ENCODE assay signal across 12 cellular contexts in the genomic region with DNA sequence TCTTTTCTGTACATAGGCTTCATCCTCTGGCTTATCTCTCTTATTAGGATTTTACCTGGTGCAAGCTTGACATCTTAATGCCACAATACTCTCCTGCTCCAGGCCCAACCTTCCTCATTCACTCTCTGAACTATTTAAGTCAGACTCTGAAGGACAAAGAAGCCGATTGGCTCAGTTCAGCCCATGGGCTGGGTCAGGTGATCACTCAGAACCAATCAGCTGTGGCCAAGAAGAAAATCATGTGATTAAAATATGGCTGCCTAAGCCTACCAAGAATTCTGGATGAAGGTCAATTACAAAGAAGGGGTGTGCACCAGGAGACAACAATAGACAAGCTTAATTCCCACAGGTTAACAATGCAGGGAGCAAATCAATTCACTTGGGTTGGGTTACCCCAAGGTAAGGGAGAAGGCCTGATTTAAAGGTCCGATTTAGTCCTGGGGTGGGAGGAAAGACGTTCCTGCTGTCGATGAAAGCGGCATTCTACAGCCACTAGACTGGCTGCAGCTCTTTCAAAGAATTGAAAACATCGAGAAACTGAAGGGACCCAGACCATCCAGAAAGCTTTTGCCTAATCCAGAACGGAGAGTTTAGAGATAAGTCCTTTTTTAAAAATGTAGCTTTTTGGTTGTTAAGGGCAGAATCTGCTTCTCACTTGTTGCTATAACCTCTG. TPM values are rescaled to one million over a fixed set of nuclear protein-coding genes. Genes with fewer than 3 reads are reported as not detected.
DNase-seq lines count a peak whose midpoint lies in the region; ATAC-seq and TF ChIP-seq lines count a peak whose summit lies in the region.
"Had no signal": no experiment of that assay in that cellular context is flagged by ENCODE, and none has a peak within 500 bp of the region (broad histone marks: within the 10 kb centered on the region; RNA-seq: fewer than 3 reads in every experiment).

No MANE protein-coding gene starts in this region.

- POLR2A ChIA-PET in Panc1 (lab: Charles Lee), result no interaction called here

- H3K4me1 ChIP-seq in H9 (ENCODE audit: insufficient read depth, low read length), result no peaks in the 10 kb centered on the region
- H3K4me1 ChIP-seq in Panc1 (ENCODE audit: control insufficient read depth, insufficient read depth, low read length), result peaks cover 29% of the 10 kb centered on the region
- H3K4me1 ChIP-seq in gastrocnemius medialis, result no peaks in the 10 kb centered on the region

- H3K23me2 ChIP-seq in H9 (ENCODE audit: insufficient read length, low read depth, low read length, poor library complexity, severe bottlenecking), result no peaks in the 10 kb centered on the region

- H4K91ac ChIP-seq in H9 (ENCODE audit: insufficient read length, low read depth, low read length), result no peak overlapping the region

- no peak overlapping the region for H3K23ac ChIP-seq in H9 (ENCODE audit: insufficient read length, low read depth, low read length)

- no peaks in the 10 kb centered on the region; a peak in 1 of 5 replicates for H3K9me3 Mint-ChIP-seq in H9
- H3K9me3 Mint-ChIP-seq in osteocyte (ENCODE audit: unreplicated experiment), result no peaks in the 10 kb centered on the region
- H3K9me3 Mint-ChIP-seq: central memory CD8-positive, alpha-beta T cell had no signal

- no peaks in the 10 kb centered on the region for H4K20me1 ChIP-seq in H9 (ENCODE audit: control insufficient read depth, insufficient read depth, insufficient read length)

- WGBS in H9 (ENCODE audit: extremely low coverage, insufficient read length, low lambda C conversion rate), result no CpG with 5 or more reads among the region's 7 CpGs

- no peak overlapping the region for H4K5ac ChIP-seq in H9 (ENCODE audit: insufficient read length, low read depth, low read length)

- intact Hi-C loops in Panc1 (cut with micrococcal nuclease; ENCODE audit: unreplicated experiment), result no loop called here
- intact Hi-C loops in gastrocnemius medialis (cut with DNase I; ENCODE audit: low total_unique reads), result no loop called here

- H3K27ac Mint-ChIP-seq in H9, result no peak overlapping the region; a peak in 2 of 7 replicates
- no peak overlapping the region for H3K27ac Mint-ChIP-seq in osteocyte (ENCODE audit: unreplicated experiment)
- H3K27ac Mint-ChIP-seq: type B pancreatic cell had no signal

- H3K9me3 ChIP-seq in H9 (ENCODE audit: control insufficient read depth, low read depth, low read length), result no peaks in the 10 kb centered on the region
- H3K9me3 ChIP-seq in Panc1 (ENCODE audit: control insufficient read depth, insufficient read depth, low read depth, low read length), result no peaks in the 10 kb centered on the region
- no peaks in the 10 kb centered on the region for H3K9me3 ChIP-seq in gastrocnemius medialis

- TF ChIP-seq CTCF in H9 (conservative IDR thresholded peaks at IDR 0.05) (no peak), Panc1 (IDR thresholded peaks at IDR 0.05) (no peak), osteocyte (IDR thresholded peaks at IDR 0.05) (no peak), gastrocnemius medialis (IDR thresholded peaks at IDR 0.05 in 4 of 5, conservative IDR thresholded peaks at IDR 0.05 in 1 of 5) (no peak)

- H3T11ph ChIP-seq in H9 (ENCODE audit: low read length), result no peak overlapping the region

- no peak overlapping the region for H3K4me3 ChIP-seq in Panc1 (ENCODE audit: low read depth in 2 of 2, low read length in 2 of 2)
- H3K4me3 ChIP-seq in gastrocnemius medialis, result no peak overlapping the region
- H3K4me3 ChIP-seq: lung had no signal

- H2AK5ac ChIP-seq in H9 (ENCODE audit: insufficient read length, low read length), result no peak overlapping the region

- H4K8ac ChIP-seq in H9 (replicated peaks; ENCODE audit: insufficient read length, low read depth, low read length), result no peak overlapping the region

- no peak overlapping the region for H3K4ac ChIP-seq in H9 (ENCODE audit: low read depth, low read length)

- CTCF ChIA-PET in Panc1 (lab: Charles Lee), result no interaction called here

- no peak overlapping the region for H2BK20ac ChIP-seq in H9 (ENCODE audit: low read depth, low read length, poor library complexity, severe bottlenecking)

- ATAC-seq in Panc1 (no peak), gastrocnemius medialis (no peak), HG03378 (IDR thresholded peaks at IDR 0.05; ENCODE audit: unreplicated experiment) (no peak)

- no peaks in the 10 kb centered on the region for H3K36me3 Mint-ChIP-seq in H9 (ENCODE audit: insufficient read depth in 1 of 3, low read depth in 3 of 3)
- H3K36me3 Mint-ChIP-seq in osteocyte (ENCODE audit: unreplicated experiment), result no peaks in the 10 kb centered on the region

- H3K4me1 Mint-ChIP-seq in H9 (peaks cover 9 to 21% of the 10 kb centered on the region in 2 experiments), osteocyte (ENCODE audit: unreplicated experiment) (peaks cover 10% of the 10 kb centered on the region)
- H3K4me1 Mint-ChIP-seq: central memory CD8-positive, alpha-beta T cell had no signal

- no peak overlapping the region for H3K56ac ChIP-seq in H9 (ENCODE audit: insufficient read length, low read depth, low read length)

- peaks cover 3% of the 10 kb centered on the region; the same call in 1 of the 2 replicates for H3K27me3 Mint-ChIP-seq in H9 (ENCODE audit: low read depth)
- no peaks in the 10 kb centered on the region for H3K27me3 Mint-ChIP-seq in osteocyte (ENCODE audit: unreplicated experiment)
- H3K27me3 Mint-ChIP-seq: central memory CD8-positive, alpha-beta T cell; type B pancreatic cell had no signal

- H3K18ac ChIP-seq in H9 (ENCODE audit: insufficient read length, low read depth, low read length), result peak overlapping the region; percentile 39

- no peak overlapping the region for H3K27ac ChIP-seq in H9 (ENCODE audit: insufficient read length, low read depth, low read length)
- H3K27ac ChIP-seq in Panc1 (ENCODE audit: low read length), result peak overlapping the region; percentile 51; the same call in 1 of the 2 replicates
- no peak overlapping the region for H3K27ac ChIP-seq in gastrocnemius medialis

- H3K79me2 ChIP-seq in H9 (ENCODE audit: insufficient read depth, low read length), result no peaks in the 10 kb centered on the region

- H2BK5ac ChIP-seq in H9 (ENCODE audit: insufficient read length, low read length), result no peak overlapping the region

- no peak overlapping the region for H3K4me3 Mint-ChIP-seq in H9
- H3K4me3 Mint-ChIP-seq in osteocyte (ENCODE audit: unreplicated experiment), result no peak overlapping the region
- H3K4me3 Mint-ChIP-seq: central memory CD8-positive, alpha-beta T cell; type B pancreatic cell had no signal

- no peak for TF ChIP-seq POLR2A in gastrocnemius medialis (IDR thresholded peaks at IDR 0.05)

- no peak overlapping the region for H2AFZ ChIP-seq in H9 (ENCODE audit: low read length)

- H2BK120ac ChIP-seq in H9 (ENCODE audit: low read depth, low read length, poor library complexity, severe bottlenecking), result no peak overlapping the region

- H3K27me3 ChIP-seq in H9 (ENCODE audit: insufficient read depth, low read length) (no peaks in the 10 kb centered on the region), Panc1 (ENCODE audit: control insufficient read depth, insufficient read depth, low read length) (no peaks in the 10 kb centered on the region), gastrocnemius medialis (no peaks in the 10 kb centered on the region)

- DNase-seq in D341Med (ENCODE audit: low spot score) (peak; percentile 59), H9 (no peak), Panc1 (ENCODE audit: low read depth, low spot score) (no peak), iPS-NIHi7 (ENCODE audit: extremely low spot score) (peak; percentile 56), osteocyte (ENCODE audit: extremely low spot score, unreplicated experiment) (no peak), gastrocnemius medialis (no peak), NCI-H2107 treated with DMSO at 0.1 percent for 48 hours (lab: John Stamatoyannopoulos, UW; ENCODE audit: unreplicated experiment) (no peak)
- DNase-seq: NCI-H1417 had no signal

- H3K36me3 ChIP-seq in Panc1 (ENCODE audit: control insufficient read depth, insufficient read depth, low read length) (peaks cover 2% of the 10 kb centered on the region; the same call in 1 of the 2 replicates), gastrocnemius medialis (no peaks in the 10 kb centered on the region)

- H3K14ac ChIP-seq in H9 (ENCODE audit: insufficient read depth, low read length), result no peak overlapping the region

- H2BK12ac ChIP-seq in H9 (ENCODE audit: insufficient read length, low read depth, low read length), result no peak overlapping the region

- no peaks in the 10 kb centered on the region for H3K79me1 ChIP-seq in H9 (ENCODE audit: insufficient read depth, low read depth, low read length, poor library complexity, severe bottlenecking)

- H3K9ac ChIP-seq in H9 (ENCODE audit: extremely low read depth, insufficient read length, low read length), result no peak overlapping the region

- BruUV-seq in Panc1 (replicated peaks; lab: Mats Ljungman, UMichigan), result no TSS peak

- no peak overlapping the region for H3K4me2 ChIP-seq in H9 (ENCODE audit: insufficient read depth, insufficient read length, low read length)

- no peak overlapping the region for H2BK15ac ChIP-seq in H9 (ENCODE audit: low read depth, low read length)

- in situ Hi-C loops in Panc1 (cut with HindIII; ENCODE audit: low pct_unique_long_range_greater_than_20kb, low sequenced_read_pairs), result no loop called here
- in situ Hi-C loops in gastrocnemius medialis (cut with MboI; ENCODE audit: low sequenced_read_pairs in 4 of 4), result no loop called here

RNA-seq across cellular contexts. Expression of gene NFAT5, which starts 42.9 kb away (rescaled TPM):
- total RNA-seq in H9 (2021), result 16.7 and 21.0 TPM in 2 replicates
- total RNA-seq in Panc1 (2021; ENCODE audit: unreplicated experiment), result 57.0 TPM
- polyA plus RNA-seq in Panc1 (2012; ENCODE audit: insufficient read length), result 6.0 TPM
- 55.0 and 57.3 TPM in 2 replicates for total RNA-seq in osteocyte
- 10 to 100 TPM; 14.4 to 34.2 (median 18.4) TPM for total RNA-seq in gastrocnemius medialis

Comparison
In these comparisons a context has a peak if more than half of its experiments do, and no peak if none do; other contexts are left out.
1. DNase-seq: peak in D341Med (single experiment) and iPS-NIHi7 (single experiment); none in H9 (single experiment), Panc1 (single experiment), osteocyte (single experiment), gastrocnemius medialis (0 of 2) and NCI-H2107 treated with DMSO at 0.1 percent for 48 hours (single experiment).